8 cellular contexts compared by ENCODE assay signal in the genomic region with DNA sequence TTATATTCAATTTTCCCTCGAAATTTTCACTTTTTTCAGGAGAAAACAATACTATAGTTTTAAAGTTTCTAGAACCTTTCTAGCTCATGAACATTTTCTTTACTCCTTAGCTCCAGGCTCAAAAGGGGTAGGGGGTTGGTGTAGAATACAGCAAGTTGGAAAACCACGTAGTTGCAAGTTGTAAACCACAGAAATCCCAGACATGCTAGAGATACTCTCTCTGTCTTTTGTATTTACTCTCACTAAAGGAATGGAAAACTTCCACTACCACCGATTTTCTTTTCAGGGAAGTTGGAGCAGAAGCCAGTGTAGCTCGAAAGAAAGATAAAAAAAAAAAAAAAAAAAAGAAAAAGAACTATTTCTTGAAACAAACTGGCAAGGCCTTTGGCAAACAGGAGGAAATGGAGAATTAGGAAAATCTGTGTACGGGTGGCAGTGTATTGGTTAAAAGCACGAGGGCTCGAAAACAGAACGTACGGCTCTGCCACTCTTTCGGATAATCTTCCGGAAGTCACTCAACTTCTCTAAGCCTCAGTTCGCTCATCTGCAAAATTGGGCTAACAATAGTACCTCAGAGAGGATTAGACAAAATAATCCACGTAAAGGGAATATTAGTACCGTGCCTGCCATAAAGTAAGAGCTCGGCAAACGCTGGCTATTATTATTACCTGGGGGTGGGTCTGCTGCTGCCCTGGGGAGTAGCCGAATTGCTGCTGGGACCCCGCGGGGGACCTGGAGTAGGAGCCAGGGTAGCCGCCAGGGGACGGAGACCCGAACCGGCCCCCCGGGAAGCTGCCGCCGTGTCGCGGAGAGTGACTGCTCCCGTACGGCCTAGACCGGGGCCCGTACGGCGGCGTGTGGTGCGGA. TPM values are rescaled to one million over a fixed set of nuclear protein-coding genes. Genes with fewer than 3 reads are reported as not detected.
A peak's percentile ranks its signal among the peaks of the same experiment; 100 is the strongest.
DNase-seq lines count a peak whose midpoint lies in the region; ATAC-seq and TF ChIP-seq lines count a peak whose summit lies in the region.

No MANE protein-coding gene starts in this region.

- H3K27me3 Mint-ChIP-seq in mesothelial cell of epicardium (ENCODE audit: low read depth) = peaks cover 2% of the 10 kb centered on the region

- peaks cover 3% of the 10 kb centered on the region for H3K36me3 ChIP-seq in effector memory CD4-positive, alpha-beta T cell (ENCODE audit: control insufficient read depth, insufficient read depth, low read length)

- peak overlapping the region; percentile 81 for H3K4me3 ChIP-seq in GM12865 (ENCODE audit: low read depth, low read length)
- H3K4me3 ChIP-seq in effector memory CD4-positive, alpha-beta T cell (ENCODE audit: insufficient read depth, low read depth, low read length, poor library complexity, severe bottlenecking) = peak overlapping the region; percentile 81

- no peaks in the 10 kb centered on the region for H3K9me3 Mint-ChIP-seq in mesothelial cell of epicardium

- H3K9me3 ChIP-seq in effector memory CD4-positive, alpha-beta T cell (ENCODE audit: control insufficient read depth, low read length) = no peaks in the 10 kb centered on the region

- H3K4me1 ChIP-seq in effector memory CD4-positive, alpha-beta T cell (ENCODE audit: control insufficient read depth, insufficient read depth, low read length, poor library complexity, severe bottlenecking) = peaks cover 13% of the 10 kb centered on the region

- no peaks in the 10 kb centered on the region for H3K27me3 ChIP-seq in effector memory CD4-positive, alpha-beta T cell (replicated peaks; ENCODE audit: control insufficient read depth, insufficient read depth, low read length, poor library complexity, severe bottlenecking)

- peaks cover 16% of the 10 kb centered on the region for H3K4me1 Mint-ChIP-seq in mesothelial cell of epicardium

- H3K36me3 Mint-ChIP-seq in mesothelial cell of epicardium = peaks cover 2% of the 10 kb centered on the region

- peak overlapping the region; percentile 84 for H3K27ac Mint-ChIP-seq in mesothelial cell of epicardium

- H3K4me3 Mint-ChIP-seq in mesothelial cell of epicardium = peak overlapping the region; percentile 96

- ATAC-seq in HG02943 (IDR thresholded peaks at IDR 0.05; ENCODE audit: low read depth, unreplicated experiment) = peak; percentile 2

- peak; percentile 44 for DNase-seq in GM12865 (ENCODE audit: low read depth)
- peak; percentile 14 for DNase-seq in RKO (ENCODE audit: low spot score)
- DNase-seq in effector memory CD4-positive, alpha-beta T cell = no peak
- peak in 1 of 2 experiments; percentile 37 for DNase-seq in mesothelial cell of epicardium (ENCODE audit: low spot score in 2 of 2, unreplicated experiment in 2 of 2)
- no peak for DNase-seq in mucosa of gallbladder (ENCODE audit: low spot score)
- no peak for DNase-seq in SW 1271 (lab: John Stamatoyannopoulos, UW)

- TF ChIP-seq CTCF in 22Rv1 (IDR thresholded peaks at IDR 0.05) (no peak), GM12865 (IDR thresholded peaks at IDR 0.05; ENCODE audit: insufficient read depth, low read depth, low read length, missing control alignments) (no peak), mesothelial cell of epicardium (IDR thresholded peaks at IDR 0.05; ENCODE audit: unreplicated experiment) (no peak)

- H3K27ac ChIP-seq in 22Rv1 = peak overlapping the region; percentile 81
- H3K27ac ChIP-seq in effector memory CD4-positive, alpha-beta T cell (ENCODE audit: insufficient read depth, low read length, poor library complexity, severe bottlenecking) = peak overlapping the region; percentile 88

RNA-seq across cellular contexts. Expression of a gene that starts 0.6 kb away (rescaled TPM):
- 35.3 to 39.3 TPM (median 37.5 TPM) in 3 replicates for total RNA-seq in mesothelial cell of epicardium
- 36.1 TPM for total RNA-seq in mucosa of gallbladder

RNA-seq across cellular contexts. Expression of a gene that starts 1.0 kb away (rescaled TPM):
- total RNA-seq in mesothelial cell of epicardium (8.4 to 9.8 TPM (median 8.9 TPM) in 3 replicates), mucosa of gallbladder (7.6 TPM)

Comparison
In these comparisons a context has a peak if more than half of its experiments do, and no peak if none do; other contexts are left out.
1. DNase-seq: peak in GM12865 (single experiment) and RKO (single experiment); none in effector memory CD4-positive, alpha-beta T cell (0 of 3), mucosa of gallbladder (single experiment) and SW 1271 (0 of 2).